ENCODE assay signal across 13 cellular contexts in the genomic region with DNA sequence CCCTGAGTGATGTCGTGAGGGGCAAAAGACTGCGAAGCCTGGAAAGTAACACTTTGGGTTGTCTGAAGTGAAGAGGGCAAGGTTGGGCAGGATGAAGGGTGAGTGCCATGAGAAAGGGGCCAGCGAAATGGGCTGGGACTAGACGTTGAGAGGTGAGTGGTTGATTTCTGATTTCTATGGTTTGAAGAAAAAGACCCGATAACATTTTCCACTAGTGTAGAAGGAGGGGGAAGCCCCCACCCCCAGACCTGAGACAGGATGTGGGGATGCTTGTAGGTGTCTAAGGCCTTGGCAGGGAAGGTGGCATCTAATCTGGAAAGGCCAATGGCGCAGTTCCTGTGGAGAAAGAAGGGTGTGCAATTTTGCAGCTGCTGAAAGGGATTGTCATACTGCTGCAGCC. TPM values are rescaled to one million over a fixed set of nuclear protein-coding genes. Genes with fewer than 3 reads are reported as not detected.
DNase-seq lines count a peak whose midpoint lies in the region; ATAC-seq and TF ChIP-seq lines count a peak whose summit lies in the region.
"Had no signal": no experiment of that assay in that cellular context is flagged by ENCODE, and none has a peak within 500 bp of the region (broad histone marks: within the 10 kb centered on the region; RNA-seq: fewer than 3 reads in every experiment).

No MANE protein-coding gene starts in this region.

- H3K4me3 ChIP-seq in adrenal gland, result no peak overlapping the region
- H3K4me3 ChIP-seq: SJCRH30, skin epidermis had no signal

- H3K27ac ChIP-seq in adrenal gland, result no peak overlapping the region
- H3K27ac ChIP-seq: SJCRH30, skin epidermis had no signal

- DNase-seq in activated CD4-positive, alpha-beta T cell treated with anti-CD3 and anti-CD28 coated beads for 48 hours, result peak; percentile 93
- peak; percentile 39 for DNase-seq in activated T-helper 1 cell treated with anti-CD3 and anti-CD28 coated beads, Interleukin-12 subunit alpha, Interleukin-12 subunit beta, Interleukin-2, Interleukin-4 antibody, amounts not matched to agents 30 ng/mL and 10 ng/mL and 1 ng/mL, durations not matched to agents 14 hours and 24 hours and 36 hours (ENCODE audit: low spot score)
- peak; percentile 56 to 76 for DNase-seq in stimulated activated CD4-positive, alpha-beta T cell treated with anti-CD3 and anti-CD28 coated beads, Interleukin-1b, Interleukin-23, amount 100 ng/mL, for 4 hours (ENCODE audit: low read depth in 2 of 2)
- peak; percentile 92 for DNase-seq in stimulated activated naive CD8-positive, alpha-beta T cell treated with anti-CD3 and anti-CD28 coated beads, Interleukin-15, Interleukin-2, amounts not matched to agents 100 U/mL and 50 U/mL, for 24 hours
- DNase-seq in adrenal gland, result no peak
- DNase-seq: foreskin fibroblast, MM.1S, NCI-H524, SJCRH30 had no signal

- WGBS in adrenal gland, 4 donors, result 78 to 90% (median 86%) methylated on average over 6 of the region's 6 CpGs

- intact Hi-C loops in activated T-helper 1 cell treated with anti-CD3 and anti-CD28 coated beads, Interleukin-12 subunit alpha, Interleukin-12 subunit beta, Interleukin-2, Interleukin-4 antibody, amounts not matched to agents 30 ng/mL and 10 ng/mL and 1 ng/mL, durations not matched to agents 14 hours and 24 hours and 36 hours (cut with micrococcal nuclease), result loop anchor here (1.0 kb wide), 5 partner anchors 25 to 103 kb away; a partner anchor contains a TSS
- intact Hi-C loops in adrenal gland (cut with DNase I), result no loop called here

- H3K27me3 ChIP-seq in adrenal gland, result no peaks in the 10 kb centered on the region
- H3K27me3 ChIP-seq: SJCRH30 had no signal

- TF ChIP-seq POLR2A in adrenal gland (IDR thresholded peaks at IDR 0.05), result no peak

- peak overlapping the region; percentile 43 for H3K4me3 Mint-ChIP-seq in activated T-helper 1 cell treated with anti-CD3 and anti-CD28 coated beads, Interleukin-12 subunit alpha, Interleukin-12 subunit beta, Interleukin-2, Interleukin-4 antibody, amounts not matched to agents 30 ng/mL and 10 ng/mL and 1 ng/mL, durations not matched to agents 14 hours and 24 hours and 36 hours
- H3K4me3 Mint-ChIP-seq: dendritic cell treated with granulocyte-macrophage colony-stimulating factor and Interleukin-4, amounts not matched to agents 40 ng/mL and 50 ng/mL, for 4 days had no signal

- peak; percentile 80 for ATAC-seq in stimulated activated naive CD8-positive, alpha-beta T cell treated with anti-CD3 and anti-CD28 coated beads, Interleukin-15, Interleukin-2, amounts not matched to agents 100 U/mL and 50 U/mL, for 24 hours
- no peak for ATAC-seq in HG03196 (IDR thresholded peaks at IDR 0.05; ENCODE audit: unreplicated experiment)
- ATAC-seq in GM19328 (IDR thresholded peaks at IDR 0.05; ENCODE audit: unreplicated experiment), result no peak

- H3K4me1 Mint-ChIP-seq in activated T-helper 1 cell treated with anti-CD3 and anti-CD28 coated beads, Interleukin-12 subunit alpha, Interleukin-12 subunit beta, Interleukin-2, Interleukin-4 antibody, amounts not matched to agents 30 ng/mL and 10 ng/mL and 1 ng/mL, durations not matched to agents 14 hours and 24 hours and 36 hours (ENCODE audit: low read depth), result peaks cover 60% of the 10 kb centered on the region

- no peaks in the 10 kb centered on the region for H3K27me3 Mint-ChIP-seq in activated T-helper 1 cell treated with anti-CD3 and anti-CD28 coated beads, Interleukin-12 subunit alpha, Interleukin-12 subunit beta, Interleukin-2, Interleukin-4 antibody, amounts not matched to agents 30 ng/mL and 10 ng/mL and 1 ng/mL, durations not matched to agents 14 hours and 24 hours and 36 hours (ENCODE audit: insufficient read depth)

- peaks cover 13% of the 10 kb centered on the region for H3K36me3 Mint-ChIP-seq in activated T-helper 1 cell treated with anti-CD3 and anti-CD28 coated beads, Interleukin-12 subunit alpha, Interleukin-12 subunit beta, Interleukin-2, Interleukin-4 antibody, amounts not matched to agents 30 ng/mL and 10 ng/mL and 1 ng/mL, durations not matched to agents 14 hours and 24 hours and 36 hours (ENCODE audit: low read depth)

- no peaks in the 10 kb centered on the region for H3K36me3 ChIP-seq in adrenal gland (replicated peaks in 1 of 2)
- H3K36me3 ChIP-seq: SJCRH30 had no signal

- no peak for TF ChIP-seq CTCF in adrenal gland (IDR thresholded peaks at IDR 0.05)

- H3K4me1 ChIP-seq in adrenal gland (replicated peaks in 1 of 2), result no peaks in the 10 kb centered on the region

- H3K9me3 ChIP-seq in adrenal gland (replicated peaks in 1 of 3), result no peaks in the 10 kb centered on the region
- H3K9me3 ChIP-seq: SJCRH30 had no signal

- peaks cover 8% of the 10 kb centered on the region for H3K9me3 Mint-ChIP-seq in activated T-helper 1 cell treated with anti-CD3 and anti-CD28 coated beads, Interleukin-12 subunit alpha, Interleukin-12 subunit beta, Interleukin-2, Interleukin-4 antibody, amounts not matched to agents 30 ng/mL and 10 ng/mL and 1 ng/mL, durations not matched to agents 14 hours and 24 hours and 36 hours
- H3K9me3 Mint-ChIP-seq: dendritic cell treated with granulocyte-macrophage colony-stimulating factor and Interleukin-4, amounts not matched to agents 40 ng/mL and 50 ng/mL, for 4 days had no signal

- peak overlapping the region; percentile 98 for H3K27ac Mint-ChIP-seq in activated T-helper 1 cell treated with anti-CD3 and anti-CD28 coated beads, Interleukin-12 subunit alpha, Interleukin-12 subunit beta, Interleukin-2, Interleukin-4 antibody, amounts not matched to agents 30 ng/mL and 10 ng/mL and 1 ng/mL, durations not matched to agents 14 hours and 24 hours and 36 hours
- H3K27ac Mint-ChIP-seq: dendritic cell treated with granulocyte-macrophage colony-stimulating factor and Interleukin-4, amounts not matched to agents 40 ng/mL and 50 ng/mL, for 4 days had no signal

RNA-seq across cellular contexts. Expression of a gene that starts 25.3 kb away (rescaled TPM):
- total RNA-seq in activated T-helper 1 cell treated with anti-CD3 and anti-CD28 coated beads, Interleukin-12 subunit alpha, Interleukin-12 subunit beta, Interleukin-2, Interleukin-4 antibody, amounts not matched to agents 30 ng/mL and 10 ng/mL and 1 ng/mL, durations not matched to agents 14 hours and 24 hours and 36 hours, result 38.1 and 39.1 TPM in 2 replicates
- 10 to 100 TPM; 23.1 to 49.4 (median 29.7) TPM for total RNA-seq in adrenal gland
- polyA plus RNA-seq in adrenal gland, result 10 to 100 TPM in 2 of 3 donors, 1 to 10 TPM in 1; 8.4 to 62.1 (median 12.9) TPM

RNA-seq across cellular contexts. Expression of a gene that starts 44.5 kb away (rescaled TPM):
- total RNA-seq in activated T-helper 1 cell treated with anti-CD3 and anti-CD28 coated beads, Interleukin-12 subunit alpha, Interleukin-12 subunit beta, Interleukin-2, Interleukin-4 antibody, amounts not matched to agents 30 ng/mL and 10 ng/mL and 1 ng/mL, durations not matched to agents 14 hours and 24 hours and 36 hours, result 69.0 and 73.0 TPM in 2 replicates
- total RNA-seq in adrenal gland, result 10 to 100 TPM; 23.7 to 35.2 (median 29.1) TPM
- polyA plus RNA-seq in adrenal gland, result 10 to 100 TPM in 2 of 3 donors, 1 to 10 TPM in 1; 8.5 to 27.3 (median 10.1) TPM

RNA-seq across cellular contexts. Expression of a gene that starts 44.6 kb away (rescaled TPM):
- 123 and 126 TPM in 2 replicates for total RNA-seq in activated T-helper 1 cell treated with anti-CD3 and anti-CD28 coated beads, Interleukin-12 subunit alpha, Interleukin-12 subunit beta, Interleukin-2, Interleukin-4 antibody, amounts not matched to agents 30 ng/mL and 10 ng/mL and 1 ng/mL, durations not matched to agents 14 hours and 24 hours and 36 hours
- 1 to 10 TPM; 1.3 to 7.1 (median 5.8) TPM for total RNA-seq in adrenal gland
- polyA plus RNA-seq in adrenal gland, result 1 to 10 TPM; 2.1 to 4.1 (median 2.3) TPM

Comparison
In these comparisons a context has a peak if more than half of its experiments do, and no peak if none do; other contexts are left out.
1. DNase-seq: peak in activated CD4-positive, alpha-beta T cell treated with anti-CD3 and anti-CD28 coated beads for 48 hours (single experiment), activated T-helper 1 cell treated with anti-CD3 and anti-CD28 coated beads, Interleukin-12 subunit alpha, Interleukin-12 subunit beta, Interleukin-2, Interleukin-4 antibody, amounts not matched to agents 30 ng/mL and 10 ng/mL and 1 ng/mL, durations not matched to agents 14 hours and 24 hours and 36 hours (single experiment), stimulated activated CD4-positive, alpha-beta T cell treated with anti-CD3 and anti-CD28 coated beads, Interleukin-1b, Interleukin-23, amount 100 ng/mL, for 4 hours (2 of 2) and stimulated activated naive CD8-positive, alpha-beta T cell treated with anti-CD3 and anti-CD28 coated beads, Interleukin-15, Interleukin-2, amounts not matched to agents 100 U/mL and 50 U/mL, for 24 hours (single experiment); none in adrenal gland (0 of 7).
2. RNA of a gene that starts 44.6 kb away (total RNA-seq): 123 to 126 TPM in activated T-helper 1 cell treated with anti-CD3 and anti-CD28 coated beads, Interleukin-12 subunit alpha, Interleukin-12 subunit beta, Interleukin-2, Interleukin-4 antibody, amounts not matched to agents 30 ng/mL and 10 ng/mL and 1 ng/mL, durations not matched to agents 14 hours and 24 hours and 36 hours; 1.3 to 7.1 TPM in adrenal gland; every median in the first group is over 10 times any median in the second.